27 cellular contexts compared by ENCODE assay signal in the genomic region with DNA sequence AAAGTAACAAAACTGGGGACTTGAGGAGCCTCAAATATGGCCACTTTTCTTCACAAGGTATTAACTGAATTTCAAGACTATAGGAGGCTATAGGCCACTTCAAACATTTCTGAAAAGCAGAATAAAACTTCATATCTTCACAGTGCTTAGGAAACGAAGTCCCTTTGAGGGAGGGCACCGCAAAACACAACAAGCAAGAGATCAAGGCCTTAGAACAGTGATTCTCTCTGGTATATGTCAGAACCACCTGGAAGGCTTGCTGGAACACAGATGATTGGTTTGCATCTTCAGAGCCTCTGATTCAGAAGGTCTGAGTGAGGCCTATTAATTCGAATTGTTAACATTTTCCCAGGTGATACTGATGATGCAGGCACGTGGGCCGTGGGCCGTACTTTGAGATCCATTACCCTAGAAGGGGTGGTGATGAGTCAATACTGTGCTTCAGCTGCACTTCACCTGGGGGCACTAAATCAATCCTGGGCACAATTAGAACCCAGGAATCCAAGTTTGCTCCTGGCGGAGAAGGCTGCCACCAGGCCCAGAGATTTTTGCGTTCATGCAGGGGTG. TPM values are rescaled to one million over a fixed set of nuclear protein-coding genes. Genes with fewer than 3 reads are reported as not detected.
"Had no signal": no experiment of that assay in that cellular context is flagged by ENCODE, and none has a peak within 500 bp of the region (broad histone marks: within the 10 kb centered on the region; RNA-seq: fewer than 3 reads in every experiment).

No MANE protein-coding gene starts in this region.

- H3K27ac Mint-ChIP-seq: activated B cell treated with CpG ODN at 0.5 μM for 24 hours; activated CD4-positive, alpha-beta T cell treated with anti-CD3 and anti-CD28 coated beads, Interleukin-2, amount 10 ng/mL, durations not matched to agents 7 days and 5 days; activated naive CD8-positive, alpha-beta T cell treated with anti-CD3 and anti-CD28 coated beads, Interleukin-2, amount 10 ng/mL, durations not matched to agents 7 days and 5 days; effector memory CD8-positive, alpha-beta T cell; natural killer cell; stimulated activated naive CD8-positive, alpha-beta T cell treated with anti-CD3 and anti-CD28 coated beads, Interleukin-15, Interleukin-2, amounts not matched to agents 100 ng/mL and 50 ng/mL, for 24 hours; type B pancreatic cell had no signal

- H3K36me3 Mint-ChIP-seq: natural killer cell, type B pancreatic cell had no signal

- H3K4me1 ChIP-seq: body of pancreas, foreskin keratinocyte, pancreas, right lobe of liver, suprapubic skin had no signal

- H3K4me3 ChIP-seq: body of pancreas, pancreas, right lobe of liver, suprapubic skin had no signal

- ATAC-seq: body of pancreas; effector memory CD8-positive, alpha-beta T cell; foreskin keratinocyte; left cardiac atrium; natural killer cell; pancreas; right lobe of liver; SK-N-SH treated with all-trans-retinoic acid at 6 μM for 48 hours had no signal

- H3K27ac ChIP-seq: body of pancreas, foreskin keratinocyte, pancreas, right lobe of liver, suprapubic skin had no signal

- H3K27me3 ChIP-seq: body of pancreas, foreskin keratinocyte, pancreas, right lobe of liver had no signal

- H3K9me3 ChIP-seq: body of pancreas, pancreas, right lobe of liver, suprapubic skin had no signal

- H3K4me3 Mint-ChIP-seq: activated B cell treated with CpG ODN at 0.5 μM for 24 hours; activated CD4-positive, alpha-beta T cell treated with anti-CD3 and anti-CD28 coated beads, Interleukin-2, amount 10 ng/mL, durations not matched to agents 7 days and 5 days; activated naive CD8-positive, alpha-beta T cell treated with anti-CD3 and anti-CD28 coated beads, Interleukin-2, amount 10 ng/mL, durations not matched to agents 7 days and 5 days; effector memory CD8-positive, alpha-beta T cell; natural killer cell; stimulated activated naive CD8-positive, alpha-beta T cell treated with anti-CD3 and anti-CD28 coated beads, Interleukin-15, Interleukin-2, amounts not matched to agents 100 ng/mL and 50 ng/mL, for 24 hours; type B pancreatic cell had no signal

- H3K27me3 Mint-ChIP-seq: activated CD4-positive, alpha-beta T cell treated with anti-CD3 and anti-CD28 coated beads, Interleukin-2, amount 10 ng/mL, durations not matched to agents 7 days and 5 days; stimulated activated naive CD8-positive, alpha-beta T cell treated with anti-CD3 and anti-CD28 coated beads, Interleukin-15, Interleukin-2, amounts not matched to agents 100 ng/mL and 50 ng/mL, for 24 hours had no signal

- H3K9me3 Mint-ChIP-seq: effector memory CD8-positive, alpha-beta T cell; natural killer cell had no signal

- DNase-seq: activated B cell treated with CpG ODN at 0.5 μM for 24 hours; activated CD4-positive, alpha-beta T cell treated with anti-CD3 and anti-CD28 coated beads, Interleukin-2, amount 10 ng/mL, durations not matched to agents 7 days and 5 days; activated naive CD8-positive, alpha-beta T cell treated with anti-CD3 and anti-CD28 coated beads, Interleukin-2, amount 10 ng/mL, durations not matched to agents 7 days and 5 days; activated T-cell treated with anti-CD3 and anti-CD28 coated beads for 4 hours; body of pancreas; effector memory CD8-positive, alpha-beta T cell; foreskin keratinocyte; glutamatergic neuron; hippocampal formation; left cardiac atrium; mesenchymal stem cell; natural killer cell; pancreas; right lobe of liver; small intestine; T-helper 1 cell; T-helper 9 cell had no signal

- H3K36me3 ChIP-seq: pancreas, right lobe of liver, suprapubic skin had no signal

RNA-seq across cellular contexts. Expression of a gene that starts 10.7 kb away (rescaled TPM):
- total RNA-seq: activated B cell treated with CpG ODN at 0.5 μM for 24 hours; activated CD4-positive, alpha-beta T cell treated with anti-CD3 and anti-CD28 coated beads, Interleukin-2, amount 10 ng/mL, durations not matched to agents 7 days and 5 days; activated CD8-positive, alpha-beta memory T cell treated with anti-CD3 and anti-CD28 coated beads for 36 hours; activated naive CD8-positive, alpha-beta T cell treated with anti-CD3 and anti-CD28 coated beads, Interleukin-2, amount 10 ng/mL, durations not matched to agents 7 days and 5 days; body of pancreas; cardiac septum; dermis microvascular lymphatic vessel endothelial cell; fibroblast of lung; foreskin keratinocyte; left cardiac atrium; lower leg skin; mucosa of gallbladder; natural killer cell; pancreas; right lobe of liver; suprapubic skin had no signal
- polyA plus RNA-seq: fibroblast of lung, foreskin keratinocyte, pancreas, small intestine had no signal

RNA-seq across cellular contexts. Expression of a gene that starts 13.9 kb away (rescaled TPM):
- total RNA-seq: activated B cell treated with CpG ODN at 0.5 μM for 24 hours; activated CD4-positive, alpha-beta T cell treated with anti-CD3 and anti-CD28 coated beads, Interleukin-2, amount 10 ng/mL, durations not matched to agents 7 days and 5 days; activated CD8-positive, alpha-beta memory T cell treated with anti-CD3 and anti-CD28 coated beads for 36 hours; activated naive CD8-positive, alpha-beta T cell treated with anti-CD3 and anti-CD28 coated beads, Interleukin-2, amount 10 ng/mL, durations not matched to agents 7 days and 5 days; body of pancreas; cardiac septum; dermis microvascular lymphatic vessel endothelial cell; fibroblast of lung; foreskin keratinocyte; left cardiac atrium; lower leg skin; natural killer cell; suprapubic skin had no signal
- polyA plus RNA-seq: fibroblast of lung, foreskin keratinocyte, small intestine had no signal

RNA-seq across cellular contexts. Expression of a gene that starts 37.9 kb away (rescaled TPM):
- total RNA-seq: activated B cell treated with CpG ODN at 0.5 μM for 24 hours; activated CD4-positive, alpha-beta T cell treated with anti-CD3 and anti-CD28 coated beads, Interleukin-2, amount 10 ng/mL, durations not matched to agents 7 days and 5 days; activated CD8-positive, alpha-beta memory T cell treated with anti-CD3 and anti-CD28 coated beads for 36 hours; activated naive CD8-positive, alpha-beta T cell treated with anti-CD3 and anti-CD28 coated beads, Interleukin-2, amount 10 ng/mL, durations not matched to agents 7 days and 5 days; body of pancreas; cardiac septum; dermis microvascular lymphatic vessel endothelial cell; fibroblast of lung; foreskin keratinocyte; left cardiac atrium; lower leg skin; mucosa of gallbladder; natural killer cell; pancreas; right lobe of liver; suprapubic skin had no signal
- polyA plus RNA-seq: fibroblast of lung, foreskin keratinocyte, pancreas, small intestine had no signal
